Comparison of ENCODE assay signal across 9 cellular contexts in the genomic region with DNA sequence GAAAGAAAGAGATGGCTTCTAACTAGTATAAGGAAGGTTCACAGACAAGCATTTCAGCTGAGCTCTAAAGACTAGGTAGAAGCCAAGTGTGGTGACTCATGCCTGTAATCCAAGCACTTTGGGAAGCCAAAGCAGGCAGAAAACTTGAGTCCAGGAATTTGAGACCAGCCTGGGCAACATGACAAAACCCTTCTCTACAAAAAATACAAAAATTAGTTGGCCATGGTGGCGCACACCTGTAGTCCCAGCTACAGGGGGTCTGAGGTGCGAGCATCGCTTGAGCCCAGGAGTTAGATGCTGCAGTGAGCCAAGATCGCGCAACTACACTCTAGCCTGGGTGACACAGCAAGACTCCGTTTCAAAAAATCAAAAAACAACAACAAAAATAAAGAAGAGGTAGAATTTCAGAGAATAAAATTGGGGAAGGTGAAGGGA. TPM values are rescaled to one million over a fixed set of nuclear protein-coding genes. Genes with fewer than 3 reads are reported as not detected.
A peak's percentile ranks its signal among the peaks of the same experiment; 100 is the strongest.
DNase-seq lines count a peak whose midpoint lies in the region; ATAC-seq and TF ChIP-seq lines count a peak whose summit lies in the region.
"Had no signal": no experiment of that assay in that cellular context is flagged by ENCODE, and none has a peak within 500 bp of the region (broad histone marks: within the 10 kb centered on the region; RNA-seq: fewer than 3 reads in every experiment).

No MANE protein-coding gene starts in this region.

- no peak overlapping the region for H2AFZ ChIP-seq in SK-N-SH (ENCODE audit: low read depth)

- no peak overlapping the region for H3K9ac ChIP-seq in SK-N-SH
- H3K9ac ChIP-seq in skeletal muscle tissue (ENCODE audit: low read depth in 1 of 3, low read length in 3 of 3): no peak overlapping the region

- POLR2A ChIA-PET in SK-N-SH (lab: Yijun Ruan, JAX): no interaction called here

- H3K9me3 ChIP-seq in SK-N-SH (no peaks in the 10 kb centered on the region), skeletal muscle tissue (ENCODE audit: control insufficient read depth in 3 of 3, low read length in 3 of 3) (no peaks in the 10 kb centered on the region)

- WGBS in SK-N-SH (ENCODE audit: low lambda C conversion rate): 86% methylated on average over 6 of the region's 6 CpGs

- H3K27me3 ChIP-seq in SK-N-SH (ENCODE audit: insufficient read depth) (no peaks in the 10 kb centered on the region), skeletal muscle tissue (ENCODE audit: control insufficient read depth in 3 of 3, insufficient read depth in 3 of 3, low read length in 3 of 3) (no peaks in the 10 kb centered on the region)

- H3F3A ChIP-seq in SK-N-SH (replicated peaks; ENCODE audit: insufficient read depth): peaks cover 17% of the 10 kb centered on the region

- CTCF ChIA-PET in SK-N-SH (lab: Yijun Ruan, JAX): interaction anchor here (1.1 to 1.4 kb wide), 3 partner anchors 9 to 38 kb away, joined by 3 to 5 read pairs (median 4); no protein-coding TSS in a partner anchor

- H4K20me1 ChIP-seq in SK-N-SH (ENCODE audit: insufficient read depth): peaks cover 24% of the 10 kb centered on the region

- peak overlapping the region in 1 of 2 experiments; percentile 67; a peak in 1 of 4 replicates for H3K27ac ChIP-seq in SK-N-SH (ENCODE audit: low read depth in 2 of 2, low read length in 1 of 2)
- H3K27ac ChIP-seq in skeletal muscle tissue (ENCODE audit: low read depth, low read length): peak overlapping the region; percentile 36

- H3K79me2 ChIP-seq in SK-N-SH (ENCODE audit: insufficient read depth): peaks cover 93% of the 10 kb centered on the region

- H3K9me2 ChIP-seq in SK-N-SH: no peaks in the 10 kb centered on the region

- ATAC-seq in GM18502 (IDR thresholded peaks at IDR 0.05; ENCODE audit: poor library complexity, unreplicated experiment) (no peak), GM19351 (IDR thresholded peaks at IDR 0.05; ENCODE audit: unreplicated experiment) (no peak)

- H3K4me1 ChIP-seq in SK-N-SH (ENCODE audit: control insufficient read depth in 1 of 2, insufficient read depth in 2 of 2, low read depth in 1 of 2, low read length in 1 of 2) (peaks cover 0 to 6% of the 10 kb centered on the region in 2 experiments; a peak in 2 of 4 replicates), skeletal muscle tissue (ENCODE audit: control insufficient read depth in 3 of 3, insufficient read depth in 3 of 3, low read length in 3 of 3) (peaks cover 15 to 20% (median 16%) of the 10 kb centered on the region in 3 donors)

- no peak for TF ChIP-seq EP300 in SK-N-SH (IDR thresholded peaks at IDR 0.05; ENCODE audit: borderline replicate concordance in 1 of 2, low read depth in 1 of 2, low read length in 1 of 2)

- H3K36me3 ChIP-seq in SK-N-SH (replicated peaks in 1 of 2; ENCODE audit: control insufficient read depth in 1 of 2, insufficient read depth in 2 of 2, low read length in 1 of 2) (no peaks in the 10 kb centered on the region), skeletal muscle tissue (ENCODE audit: control insufficient read depth in 3 of 3, insufficient read depth in 3 of 3, low read length in 3 of 3) (no peaks in the 10 kb centered on the region)

- no peak for TF ChIP-seq CTCF in SK-N-SH (IDR thresholded peaks at IDR 0.05)
- no peak for TF ChIP-seq CTCF in fibroblast of villous mesenchyme (IDR thresholded peaks at IDR 0.05; ENCODE audit: insufficient read depth, low read depth, low read length)

- H3K4me2 ChIP-seq in SK-N-SH: no peak overlapping the region

- TF ChIP-seq RAD21 in SK-N-SH (IDR thresholded peaks at IDR 0.05; ENCODE audit: low read length): no peak

- H3K4me3 ChIP-seq in SK-N-SH (ENCODE audit: low read depth in 2 of 2, low read length in 1 of 2): no peak overlapping the region
- H3K4me3 ChIP-seq in fibroblast of villous mesenchyme (ENCODE audit: low read depth, low read length): no peak overlapping the region
- no peak overlapping the region for H3K4me3 ChIP-seq in skeletal muscle tissue (ENCODE audit: low read length in 3 of 3)

- DNase-seq in H4 (ENCODE audit: low spot score) (peak; percentile 64), SK-N-SH (no peak), fibroblast of villous mesenchyme (ENCODE audit: low read depth) (peak; percentile 65), MV-4-11 (lab: John Stamatoyannopoulos, UW) (no peak), GOT3 (lab: John Stamatoyannopoulos, UW) (no peak)
- DNase-seq: posterior cingulate gyrus had no signal

TF ChIP-seq in SK-N-SH, 30 proteins besides CTCF, POLR2A, EP300 and RAD21:
- TF ChIP-seq MEF2A (IDR thresholded peaks at IDR 0.05; ENCODE audit: borderline replicate concordance, low read depth) (no peak), RXRA (IDR thresholded peaks at IDR 0.05; ENCODE audit: borderline replicate concordance, low read depth) (no peak), JUND (IDR thresholded peaks at IDR 0.05) (peak; percentile 78), GABPA (IDR thresholded peaks at IDR 0.05; ENCODE audit: low read depth) (no peak), GATA2 (CRISPR knock-in tag; IDR thresholded peaks at IDR 0.05) (no peak), FOSL2 (IDR thresholded peaks at IDR 0.05; ENCODE audit: borderline replicate concordance, low read depth) (peak; percentile 79), RCOR1 (IDR thresholded peaks at IDR 0.05; ENCODE audit: low read length) (no peak), TCF12 (IDR thresholded peaks at IDR 0.05) (peak; percentile 21; the same call in 1 of the 2 replicates), POLR2AphosphoS5 (IDR thresholded peaks at IDR 0.05; ENCODE audit: low read depth, low read length) (no peak)
- TF ChIP-seq, protein P1, sequence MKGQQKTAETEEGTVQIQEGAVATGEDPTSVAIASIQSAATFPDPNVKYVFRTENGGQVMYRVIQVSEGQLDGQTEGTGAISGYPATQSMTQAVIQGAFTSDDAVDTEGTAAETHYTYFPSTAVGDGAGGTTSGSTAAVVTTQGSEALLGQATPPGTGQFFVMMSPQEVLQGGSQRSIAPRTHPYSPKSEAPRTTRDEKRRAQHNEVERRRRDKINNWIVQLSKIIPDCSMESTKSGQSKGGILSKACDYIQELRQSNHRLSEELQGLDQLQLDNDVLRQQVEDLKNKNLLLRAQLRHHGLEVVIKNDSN (IDR thresholded peaks at IDR 0.05; ENCODE audit: borderline replicate concordance, low read depth): no peak
- TF ChIP-seq, protein P2, sequence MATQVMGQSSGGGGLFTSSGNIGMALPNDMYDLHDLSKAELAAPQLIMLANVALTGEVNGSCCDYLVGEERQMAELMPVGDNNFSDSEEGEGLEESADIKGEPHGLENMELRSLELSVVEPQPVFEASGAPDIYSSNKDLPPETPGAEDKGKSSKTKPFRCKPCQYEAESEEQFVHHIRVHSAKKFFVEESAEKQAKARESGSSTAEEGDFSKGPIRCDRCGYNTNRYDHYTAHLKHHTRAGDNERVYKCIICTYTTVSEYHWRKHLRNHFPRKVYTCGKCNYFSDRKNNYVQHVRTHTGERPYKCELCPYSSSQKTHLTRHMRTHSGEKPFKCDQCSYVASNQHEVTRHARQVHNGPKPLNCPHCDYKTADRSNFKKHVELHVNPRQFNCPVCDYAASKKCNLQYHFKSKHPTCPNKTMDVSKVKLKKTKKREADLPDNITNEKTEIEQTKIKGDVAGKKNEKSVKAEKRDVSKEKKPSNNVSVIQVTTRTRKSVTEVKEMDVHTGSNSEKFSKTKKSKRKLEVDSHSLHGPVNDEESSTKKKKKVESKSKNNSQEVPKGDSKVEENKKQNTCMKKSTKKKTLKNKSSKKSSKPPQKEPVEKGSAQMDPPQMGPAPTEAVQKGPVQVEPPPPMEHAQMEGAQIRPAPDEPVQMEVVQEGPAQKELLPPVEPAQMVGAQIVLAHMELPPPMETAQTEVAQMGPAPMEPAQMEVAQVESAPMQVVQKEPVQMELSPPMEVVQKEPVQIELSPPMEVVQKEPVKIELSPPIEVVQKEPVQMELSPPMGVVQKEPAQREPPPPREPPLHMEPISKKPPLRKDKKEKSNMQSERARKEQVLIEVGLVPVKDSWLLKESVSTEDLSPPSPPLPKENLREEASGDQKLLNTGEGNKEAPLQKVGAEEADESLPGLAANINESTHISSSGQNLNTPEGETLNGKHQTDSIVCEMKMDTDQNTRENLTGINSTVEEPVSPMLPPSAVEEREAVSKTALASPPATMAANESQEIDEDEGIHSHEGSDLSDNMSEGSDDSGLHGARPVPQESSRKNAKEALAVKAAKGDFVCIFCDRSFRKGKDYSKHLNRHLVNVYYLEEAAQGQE (IDR thresholded peaks at IDR 0.05; ENCODE audit: low read depth, low read length): no peak

RNA-seq across cellular contexts. Expression of a gene that starts 27.8 kb away (rescaled TPM):
- 9.6 and 11.4 TPM in 2 replicates for total RNA-seq in H4 (2014; rRNA removed; shearing (Covaris generic))
- polyA plus RNA-seq in SK-N-SH (2012; rRNA removed): 8.6 and 10.3 TPM in 2 replicates
- polyA plus RNA-seq in SK-N-SH (2012; cell fraction: cytosol; rRNA removed): 6.0 and 7.3 TPM in 2 replicates
- 25.0 and 26.3 TPM in 2 replicates for polyA plus RNA-seq in SK-N-SH (2012; cell fraction: nucleus; rRNA removed)
- 15.1 and 16.0 TPM in 2 replicates for total RNA-seq in fibroblast of villous mesenchyme
- total RNA-seq in skeletal muscle tissue: 12.0 TPM

RNA-seq across cellular contexts. Expression of a gene that starts 42.6 kb away (rescaled TPM):
- total RNA-seq in H4 (2014; rRNA removed; shearing (Covaris generic)): 60.1 and 68.0 TPM in 2 replicates
- 100 and 119 TPM in 2 replicates for polyA plus RNA-seq in SK-N-SH (2012; rRNA removed)
- 79.5 and 109 TPM in 2 replicates for polyA plus RNA-seq in SK-N-SH (2012; cell fraction: cytosol; rRNA removed)
- 51.0 and 70.5 TPM in 2 replicates for polyA plus RNA-seq in SK-N-SH (2012; cell fraction: nucleus; rRNA removed)
- 71.5 and 72.5 TPM in 2 replicates for total RNA-seq in fibroblast of villous mesenchyme
- 13.0 TPM for total RNA-seq in skeletal muscle tissue

Comparison
In these comparisons a context has a peak if more than half of its experiments do, and no peak if none do; other contexts are left out.
1. DNase-seq: peak in H4 (single experiment) and fibroblast of villous mesenchyme (single experiment); none in SK-N-SH (single experiment), MV-4-11 (single experiment) and GOT3 (single experiment).